ENCODE assay signal across 8 cellular contexts in the genomic region with DNA sequence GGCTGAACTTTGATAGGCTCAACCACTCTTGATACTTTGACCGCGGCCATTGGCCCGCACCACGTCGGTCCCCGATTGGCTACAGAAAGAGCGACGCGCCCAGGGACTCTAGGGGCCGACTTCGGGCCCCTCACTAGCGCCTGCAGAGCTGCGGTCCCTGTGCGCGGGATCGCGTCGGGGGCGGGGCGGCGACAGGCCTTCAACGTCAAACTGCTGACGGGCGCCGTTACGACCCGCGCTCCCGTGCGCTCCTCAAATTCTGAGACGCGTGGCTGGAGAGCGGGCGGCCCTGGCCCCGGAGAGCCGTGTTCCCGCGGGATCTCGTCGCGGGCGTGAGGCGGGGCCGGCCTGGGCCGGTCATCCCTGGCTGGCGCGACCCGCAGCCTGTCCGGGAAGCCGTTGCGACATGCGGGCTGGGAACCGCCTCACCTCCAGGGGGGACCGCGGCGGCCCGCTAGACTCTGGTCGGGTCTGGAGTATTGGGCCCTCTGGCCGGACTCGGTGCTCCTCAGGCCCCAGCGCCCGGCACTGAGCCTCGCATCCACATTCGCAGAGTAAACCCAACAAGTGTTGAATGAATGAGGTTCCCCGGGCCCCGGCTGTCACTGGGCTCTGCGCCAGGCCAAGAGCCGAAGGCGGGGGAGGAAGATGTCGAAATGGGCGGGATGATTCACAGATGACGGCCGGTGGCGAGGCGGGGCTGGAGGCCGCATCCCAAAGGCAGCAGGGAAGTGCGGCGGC. TPM values are rescaled to one million over a fixed set of nuclear protein-coding genes. Genes with fewer than 3 reads are reported as not detected.
A peak's percentile ranks its signal among the peaks of the same experiment; 100 is the strongest.
DNase-seq lines count a peak whose midpoint lies in the region; ATAC-seq and TF ChIP-seq lines count a peak whose summit lies in the region.

No MANE protein-coding gene starts in this region.

- H3K27me3 ChIP-seq in adrenal gland, result no peaks in the 10 kb centered on the region
- no peaks in the 10 kb centered on the region for H3K27me3 ChIP-seq in heart right ventricle
- H3K27me3 ChIP-seq in upper lobe of right lung, result no peaks in the 10 kb centered on the region

- H3K4me3 ChIP-seq in adrenal gland, result peak overlapping the region; percentile 5 to 75 (median 40)
- peak overlapping the region; percentile 53 to 95 (median 92) for H3K4me3 ChIP-seq in heart right ventricle
- H3K4me3 ChIP-seq in upper lobe of right lung, result peak overlapping the region; percentile 92

- TF ChIP-seq CTCF in GM10248 (IDR thresholded peaks at IDR 0.05; ENCODE audit: control extremely low read depth, extremely low read depth, low read depth, missing control alignments), result no peak
- TF ChIP-seq CTCF in adrenal gland (IDR thresholded peaks at IDR 0.05), result peak in 3 of 6 experiments; percentile 18 to 29 (median 23)
- peak in 2 of 9 donors; percentile 4 to 16 for TF ChIP-seq CTCF in heart right ventricle (IDR thresholded peaks at IDR 0.05)
- TF ChIP-seq CTCF in upper lobe of right lung (IDR thresholded peaks at IDR 0.05), result no peak

- DNase-seq in GM10248 (ENCODE audit: extremely low spot score) (peak; percentile 79), NCI-H1105 (lab: John Stamatoyannopoulos, UW) (peak; percentile 61), T follicular helper cell (ENCODE audit: low read depth) (peak; percentile 90), adrenal gland (peak; percentile 95 to 98 (median 97)), heart right ventricle (peak; percentile 92), posterior vena cava (ENCODE audit: low spot score) (peak; percentile 98), upper lobe of right lung (peak; percentile 96)

- H3K27ac ChIP-seq in adrenal gland (peak overlapping the region; percentile 97 to 100 (median 99)), heart right ventricle (peak overlapping the region; percentile 93 to 100 (median 98)), upper lobe of right lung (peak overlapping the region; percentile 99)

- H3K9me3 ChIP-seq in adrenal gland (replicated peaks in 1 of 3) (no peaks in the 10 kb centered on the region), heart right ventricle (no peaks in the 10 kb centered on the region), upper lobe of right lung (no peaks in the 10 kb centered on the region)

- peak; percentile 31 to 62 for TF ChIP-seq POLR2A in adrenal gland (IDR thresholded peaks at IDR 0.05)

- peaks cover 29 to 37% of the 10 kb centered on the region in 2 donors for H3K4me1 ChIP-seq in adrenal gland (replicated peaks in 1 of 2)
- peaks cover 6 to 48% (median 45%) of the 10 kb centered on the region in 9 donors for H3K4me1 ChIP-seq in heart right ventricle
- H3K4me1 ChIP-seq in upper lobe of right lung, result peaks cover 31% of the 10 kb centered on the region

- WGBS in adrenal gland, 4 donors, result 0 to 1% (median 1%) methylated on average over 6 to 78 of the region's 78 CpGs
- WGBS in heart right ventricle, 2 donors, result 0 to 1% methylated on average over 78 of the region's 78 CpGs

- H3K36me3 ChIP-seq in adrenal gland (replicated peaks in 1 of 2) (no peaks in the 10 kb centered on the region), heart right ventricle (peaks cover 0 to 6% (median 0%) of the 10 kb centered on the region in 9 donors), upper lobe of right lung (no peaks in the 10 kb centered on the region)

- intact Hi-C loops in adrenal gland (cut with DNase I) (loop anchor here (5.0 to 10.0 kb wide), 2 partner anchors 41 to 94 kb away; no protein-coding TSS in a partner anchor), heart right ventricle (cut with DNase I) (loop anchor here in 5 of 10 donors (1.0 to 10.0 kb wide), 7 partner anchors 36 to 190 kb away; partner anchors contain the start of genes ENTPD7 (in 5 of the 5), COX15 (in 1 of the 5), CUTC (in 1 of the 5) and GOT1 (in 1 of the 5)), posterior vena cava (cut with DNase I) (loop anchor here in 1 of 2 donors (10.0 kb wide), 1 partner anchor 94 kb away; no protein-coding TSS in a partner anchor), upper lobe of right lung (cut with DNase I) (no loop called here)

- POLR2A ChIA-PET in GM10248 (lab: Yijun Ruan, JAX), result interaction anchor here (1.0 to 1.2 kb wide), 2 partner anchors 38 kb away, joined by 4 read pairs; partner anchors contain the start of gene ENTPD7

- ATAC-seq in HG02610 (IDR thresholded peaks at IDR 0.05; ENCODE audit: unreplicated experiment), result peak; percentile 86
- ATAC-seq in heart right ventricle, result peak; percentile 90 to 96 (median 94)
- peak; percentile 93 for ATAC-seq in upper lobe of right lung

- CTCF ChIA-PET in GM10248 (lab: Yijun Ruan, JAX), result interaction anchor here (0.7 to 3.8 kb wide), 8 partner anchors 9 to 91 kb away, joined by 3 to 16 read pairs (median 5); no protein-coding TSS in a partner anchor

RNA-seq across cellular contexts. Expression of gene SLC25A28, which starts 0.6 kb away (rescaled TPM):
- total RNA-seq in adrenal gland, result 10 to 100 TPM in 7 of 8 donors, 1 to 10 TPM in 1; 9.6 to 70.9 (median 34.5) TPM
- polyA plus RNA-seq in adrenal gland, result 100 to 1,000 TPM; 131 to 299 (median 267) TPM
- total RNA-seq in heart right ventricle, result 10 to 100 TPM; 21.2 to 55.9 (median 29.8) TPM
- polyA plus RNA-seq in heart right ventricle, result 100 to 1,000 TPM in 1 of 2 donors, 10 to 100 TPM in 1; 37.1 to 116 TPM
- 10 to 100 TPM; 42.2 to 44.3 TPM for total RNA-seq in posterior vena cava
- total RNA-seq in upper lobe of right lung, result 47.4 TPM

RNA-seq across cellular contexts. Expression of gene ENTPD7, which starts 38.4 kb away (rescaled TPM):
- total RNA-seq in adrenal gland (10 to 100 TPM in 5 of 8 donors, 1 to 10 TPM in 3; 5.6 to 17.4 (median 10.9) TPM), heart right ventricle (1 to 10 TPM; 1.7 to 3.8 (median 2.5) TPM), posterior vena cava (10 to 100 TPM in 1 of 2 donors, 1 to 10 TPM in 1; 8.5 to 10.1 TPM), upper lobe of right lung (7.9 TPM)
- polyA plus RNA-seq in adrenal gland (10 to 100 TPM in 1 of 3 donors, 1 to 10 TPM in 2; 1.2 to 16.7 (median 1.4) TPM), heart right ventricle (1 to 10 TPM in 1 of 2 donors, under 1 TPM in 1; 0.22 to 1.2 TPM)

Comparison
In these comparisons a context has a peak if more than half of its experiments do, and no peak if none do; other contexts are left out.
1. Peak in every context shown above with its lines: DNase-seq, ATAC-seq, H3K4me3 ChIP-seq and H3K27ac ChIP-seq.
2. H3K4me3 ChIP-seq: peak in every context shown above with its lines; median percentile 92 in heart right ventricle; 92 in upper lobe of right lung; 40 in adrenal gland.